Comparison of ENCODE assay signal across 15 cellular contexts in genomic region chr4:48665555-48666186, GRCh38.
DNase-seq lines count a peak whose midpoint lies in the region; ATAC-seq and TF ChIP-seq lines count a peak whose summit lies in the region.
"Had no signal": no experiment of that assay in that cellular context is flagged by ENCODE, and none has a peak within 500 bp of the region (broad histone marks: within the 10 kb centered on the region; RNA-seq: fewer than 3 reads in every experiment).

No MANE protein-coding gene starts in this region.

- H3K36me3 ChIP-seq in Loucy (ENCODE audit: insufficient read depth, low read length), result 0 out of 2 replicates have a peak, but pooled peaks cover 3% of the 10 kb centered on the region
- H3K36me3 ChIP-seq: sigmoid colon had no signal

- no peak overlapping the region for H3K9ac ChIP-seq in Loucy (ENCODE audit: low read depth, low read length, poor library complexity, severe bottlenecking)

- no peaks in the 10 kb centered on the region for H3K27me3 ChIP-seq in Loucy (ENCODE audit: insufficient read depth, low read length, poor library complexity, severe bottlenecking)
- H3K27me3 ChIP-seq: sigmoid colon had no signal

- no peak overlapping the region for H2AFZ ChIP-seq in Loucy (ENCODE audit: low read length)

- H3K79me2 ChIP-seq in Loucy (ENCODE audit: insufficient read depth, low read length), result peaks cover 69% of the 10 kb centered on the region

- in situ Hi-C loops in astrocyte of the spinal cord (cut with HindIII; ENCODE audit: low sequenced_read_pairs), result no loop called here

- peaks cover 50% of the 10 kb centered on the region for H3K4me1 ChIP-seq in Loucy (ENCODE audit: insufficient read depth, low read length, poor library complexity, severe bottlenecking)

- H3K9me3 ChIP-seq in Loucy (ENCODE audit: insufficient read depth, low read depth, low read length), result peaks cover 4% of the 10 kb centered on the region; the same call in 1 of the 2 replicates
- H3K9me3 ChIP-seq: sigmoid colon had no signal

- peak overlapping the region; percentile 55 for H3K4me2 ChIP-seq in Loucy (ENCODE audit: low read depth, low read length, poor library complexity, severe bottlenecking)

- peaks cover 13% of the 10 kb centered on the region; the same call in 1 of the 2 replicates for H3F3A ChIP-seq in Loucy (ENCODE audit: low read depth)

- ATAC-seq in activated CD4-positive, CD25-positive, alpha-beta regulatory T cell treated with anti-CD3 and anti-CD28 coated beads, Interleukin-2, amount 50 U/mL, for 24 hours, result peak; percentile 93 to 95

- H3K9me2 ChIP-seq in Loucy (replicated peaks; ENCODE audit: low read depth, low read length), result no peaks in the 10 kb centered on the region

- TF ChIP-seq CTCF in Loucy (conservative IDR thresholded peaks at IDR 0.05; ENCODE audit: low read length), result no peak
- TF ChIP-seq CTCF in astrocyte of the spinal cord (IDR thresholded peaks at IDR 0.05; ENCODE audit: low read depth, low read length), result no peak
- no peak for TF ChIP-seq CTCF in GM20000 (IDR thresholded peaks at IDR 0.05; ENCODE audit: extremely low read depth, missing control alignments)

- H4K20me1 ChIP-seq in Loucy (ENCODE audit: insufficient read depth, low read length, poor library complexity, severe bottlenecking), result peaks cover 59% of the 10 kb centered on the region

- no peak for DNase-seq in activated CD4-positive, CD25-positive, alpha-beta regulatory T cell treated with anti-CD3 and anti-CD28 coated beads, Interleukin-2, amount 50 U/mL, for 72 hours
- DNase-seq in astrocyte of the spinal cord (ENCODE audit: low read depth, low spot score) (peak; percentile 50), renal cortical epithelial cell (ENCODE audit: low read depth) (peak; percentile 51), HCEC 1CT (no peak), SK-N-DZ (ENCODE audit: low spot score) (no peak), GM20000 (ENCODE audit: low spot score) (no peak)
- DNase-seq: activated CD4-positive, alpha-beta T cell treated with anti-CD3 and anti-CD28 coated beads, Interleukin-2, amount 10 ng/mL, durations not matched to agents 7 days and 5 days; activated naive CD4-positive, alpha-beta T cell treated with Interleukin-2 at 50 U/mL for 16 hours; GDM1; hypothalamus; NCI-H1694; NCI-H524 treated with DMSO at 0.1 percent for 48 hours; sigmoid colon had no signal

- H3K4me3 ChIP-seq in Loucy (ENCODE audit: low read length, poor library complexity, severe bottlenecking), result no peak overlapping the region
- no peak overlapping the region for H3K4me3 ChIP-seq in astrocyte of the spinal cord (ENCODE audit: low read depth, low read length)
- H3K4me3 ChIP-seq: sigmoid colon had no signal

Comparison
In these comparisons a context has a peak if more than half of its experiments do, and no peak if none do; other contexts are left out.
1. DNase-seq: peak in astrocyte of the spinal cord (single experiment) and renal cortical epithelial cell (single experiment); none in activated CD4-positive, CD25-positive, alpha-beta regulatory T cell treated with anti-CD3 and anti-CD28 coated beads, Interleukin-2, amount 50 U/mL, for 72 hours (single experiment), HCEC 1CT (single experiment), SK-N-DZ (single experiment) and GM20000 (single experiment).